In genomic region chr6:169990095-169991030, GRCh38 we compare ENCODE assay signal across 8 cellular contexts.
DNase-seq lines count a peak whose midpoint lies in the region; ATAC-seq, FAIRE-seq and TF ChIP-seq lines count a peak whose summit lies in the region.

No MANE protein-coding gene starts in this region.

- intact Hi-C loops in CD8-positive, alpha-beta T cell (cut with DNase I, micrococcal nuclease), result loop anchor here (2.0 to 10.0 kb wide), 2 partner anchors 156 to 526 kb away; no protein-coding TSS in a partner anchor
- intact Hi-C loops in kidney (cut with DNase I), result no loop called here

- no peak overlapping the region for H3K27ac ChIP-seq in CD8-positive, alpha-beta T cell (ENCODE audit: low read depth, low read length)
- H3K27ac ChIP-seq in kidney (ENCODE audit: low read depth in 2 of 2, low read length in 2 of 2) (no peak overlapping the region), WERI-Rb-1 (no peak overlapping the region)

- H3K9me3 ChIP-seq in CD8-positive, alpha-beta T cell (ENCODE audit: low read length), result no peaks in the 10 kb centered on the region
- no peaks in the 10 kb centered on the region for H3K9me3 ChIP-seq in kidney (ENCODE audit: control insufficient read depth in 1 of 2, low read length in 2 of 2)
- H3K9me3 ChIP-seq in WERI-Rb-1 (ENCODE audit: severe bottlenecking), result no peaks in the 10 kb centered on the region

- peaks cover 29% of the 10 kb centered on the region for H3K4me1 Mint-ChIP-seq in CD8-positive, alpha-beta T cell (ENCODE audit: low read depth)
- no peaks in the 10 kb centered on the region for H3K4me1 Mint-ChIP-seq in mesothelial cell of epicardium

- no peaks in the 10 kb centered on the region for H3K27me3 ChIP-seq in CD8-positive, alpha-beta T cell (ENCODE audit: insufficient read depth, low read length)
- H3K27me3 ChIP-seq in WERI-Rb-1 (ENCODE audit: insufficient read depth, low read depth, severe bottlenecking), result no peaks in the 10 kb centered on the region

- no peaks in the 10 kb centered on the region for H3K36me3 Mint-ChIP-seq in CD8-positive, alpha-beta T cell
- H3K36me3 Mint-ChIP-seq in mesothelial cell of epicardium, result no peaks in the 10 kb centered on the region

- POLR2A ChIA-PET in CD8-positive, alpha-beta T cell (lab: Charles Lee), result interaction anchor here (1.3 kb wide), 1 partner anchor 158 kb away, joined by 5 read pairs; no protein-coding TSS in a partner anchor

- no peaks in the 10 kb centered on the region for H3K27me3 Mint-ChIP-seq in CD8-positive, alpha-beta T cell (ENCODE audit: low read depth)
- H3K27me3 Mint-ChIP-seq in mesothelial cell of epicardium (ENCODE audit: low read depth), result peaks cover 2% of the 10 kb centered on the region

- TF ChIP-seq CTCF in CD8-positive, alpha-beta T cell (IDR thresholded peaks at IDR 0.05), result no peak
- no peak for TF ChIP-seq CTCF in kidney (IDR thresholded peaks at IDR 0.05; ENCODE audit: borderline replicate concordance, extremely low read depth, insufficient read depth)
- no peak for TF ChIP-seq CTCF in mesothelial cell of epicardium (IDR thresholded peaks at IDR 0.05; ENCODE audit: unreplicated experiment)
- no peak for TF ChIP-seq CTCF in WERI-Rb-1 (IDR thresholded peaks at IDR 0.05; ENCODE audit: low read depth, low read length)

- H3K9ac ChIP-seq in kidney (ENCODE audit: low read length in 2 of 2), result no peak overlapping the region

- peak overlapping the region; percentile 90 for H3K27ac Mint-ChIP-seq in CD8-positive, alpha-beta T cell
- no peak overlapping the region for H3K27ac Mint-ChIP-seq in mesothelial cell of epicardium

- H3K9me3 Mint-ChIP-seq in CD8-positive, alpha-beta T cell, result no peaks in the 10 kb centered on the region
- H3K9me3 Mint-ChIP-seq in mesothelial cell of epicardium, result no peaks in the 10 kb centered on the region

- peak; percentile 93 for ATAC-seq in CD8-positive, alpha-beta T cell
- ATAC-seq in HG02885 (IDR thresholded peaks at IDR 0.05; ENCODE audit: poor library complexity, unreplicated experiment), result peak; percentile 65

- H3K4me1 ChIP-seq in CD8-positive, alpha-beta T cell (ENCODE audit: insufficient read depth, low read length), result peaks cover 28% of the 10 kb centered on the region
- no peaks in the 10 kb centered on the region for H3K4me1 ChIP-seq in kidney (ENCODE audit: control insufficient read depth in 1 of 2, insufficient read depth in 1 of 2, low read depth in 1 of 2, low read length in 2 of 2)

- no peak for FAIRE-seq in kidney (lab: Jason Lieb, UNC)

- peak in 5 of 7 experiments; percentile 18 to 63 (median 33) for DNase-seq in CD8-positive, alpha-beta T cell
- DNase-seq in activated CD4-positive, alpha-beta T cell treated with anti-CD3 and anti-CD28 coated beads, Interleukin-2, amount 50 U/mL, for 1 hour, result peak; percentile 22
- DNase-seq in kidney, result peak; percentile 61
- peak; percentile 35 for DNase-seq in stimulated activated naive CD4-positive, alpha-beta T cell treated with Interleukin-2 at 50 U/mL for 16 hours (lab: John Stamatoyannopoulos, UW)
- no peak for DNase-seq in mesothelial cell of epicardium (ENCODE audit: low spot score in 2 of 2, unreplicated experiment in 2 of 2)
- no peak for DNase-seq in WERI-Rb-1
- DNase-seq in NCI-H2227 treated with DMSO at 0.1 percent for 48 hours (lab: John Stamatoyannopoulos, UW), result no peak

- no peaks in the 10 kb centered on the region for H3K36me3 ChIP-seq in CD8-positive, alpha-beta T cell (ENCODE audit: insufficient read depth, low read length)
- H3K36me3 ChIP-seq in kidney (ENCODE audit: control insufficient read depth in 1 of 2, insufficient read depth in 2 of 2, low read length in 2 of 2) (no peaks in the 10 kb centered on the region), WERI-Rb-1 (no peaks in the 10 kb centered on the region)

- CTCF ChIA-PET in CD8-positive, alpha-beta T cell (lab: Charles Lee), result interaction anchor here (0.6 to 1.5 kb wide), 4 partner anchors 40 to 530 kb away, joined by 3 to 6 read pairs (median 4); no protein-coding TSS in a partner anchor

- peak overlapping the region; percentile 76 for H3K4me3 Mint-ChIP-seq in CD8-positive, alpha-beta T cell
- no peak overlapping the region for H3K4me3 Mint-ChIP-seq in mesothelial cell of epicardium

- no peak overlapping the region for H3K4me3 ChIP-seq in CD8-positive, alpha-beta T cell (ENCODE audit: low read depth, low read length)
- H3K4me3 ChIP-seq in kidney (ENCODE audit: low read length in 2 of 2), result no peak overlapping the region
- no peak overlapping the region for H3K4me3 ChIP-seq in WERI-Rb-1 (ENCODE audit: low read depth, low read length)

Comparison
In these comparisons a context has a peak if more than half of its experiments do, and no peak if none do; other contexts are left out.
1. DNase-seq: peak in CD8-positive, alpha-beta T cell (5 of 7), activated CD4-positive, alpha-beta T cell treated with anti-CD3 and anti-CD28 coated beads, Interleukin-2, amount 50 U/mL, for 1 hour (single experiment), kidney (single experiment) and stimulated activated naive CD4-positive, alpha-beta T cell treated with Interleukin-2 at 50 U/mL for 16 hours (single experiment); none in mesothelial cell of epicardium (0 of 2), WERI-Rb-1 (single experiment) and NCI-H2227 treated with DMSO at 0.1 percent for 48 hours (single experiment).